In the genomic region with DNA sequence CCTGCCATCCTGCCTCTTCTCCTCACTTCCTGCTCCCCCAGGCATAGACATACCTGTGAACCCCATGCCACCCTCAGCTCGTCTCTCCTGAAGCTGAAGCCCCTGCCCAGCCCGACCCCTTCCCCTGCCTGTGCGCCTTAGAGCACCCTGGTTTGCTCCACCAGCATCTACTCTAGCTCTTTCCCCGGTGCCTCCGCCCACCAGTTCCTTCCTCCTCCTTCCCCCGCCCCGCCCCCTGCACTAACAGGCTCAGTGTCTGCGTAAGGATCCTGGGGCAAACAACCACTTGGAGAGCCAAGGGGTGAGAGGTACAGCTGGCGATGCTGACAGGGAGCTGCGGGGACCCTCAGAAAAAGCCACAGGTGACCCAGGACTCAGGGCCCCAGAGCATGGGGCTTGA, we compare ENCODE assay signal across 8 cellular contexts. TPM values are rescaled to one million over a fixed set of nuclear protein-coding genes. Genes with fewer than 3 reads are reported as not detected.
DNase-seq lines count a peak whose midpoint lies in the region; ATAC-seq and TF ChIP-seq lines count a peak whose summit lies in the region.

No MANE protein-coding gene starts in this region.

- peaks cover 21% of the 10 kb centered on the region for H3K27me3 Mint-ChIP-seq in glutamatergic neuron (ENCODE audit: unreplicated experiment)

- no peaks in the 10 kb centered on the region for H3K36me3 ChIP-seq in prostate gland

- H3K9me3 ChIP-seq in prostate gland, result no peaks in the 10 kb centered on the region

- TF ChIP-seq POLR2A in prostate gland (IDR thresholded peaks at IDR 0.05), result no peak

- H3K4me3 Mint-ChIP-seq in glutamatergic neuron (ENCODE audit: unreplicated experiment), result peak overlapping the region; percentile 90

- no peak for ATAC-seq in HG03442 (IDR thresholded peaks at IDR 0.05; ENCODE audit: unreplicated experiment)
- no peak for ATAC-seq in GM18498 (IDR thresholded peaks at IDR 0.05; ENCODE audit: unreplicated experiment)

- H3K27ac Mint-ChIP-seq in glutamatergic neuron (ENCODE audit: unreplicated experiment), result peak overlapping the region; percentile 96

- H3K4me3 ChIP-seq in prostate gland, result no peak overlapping the region

- H3K27me3 ChIP-seq in prostate gland (replicated peaks; ENCODE audit: insufficient read depth), result no peaks in the 10 kb centered on the region

- TF ChIP-seq CTCF in glutamatergic neuron (IDR thresholded peaks at IDR 0.05; ENCODE audit: partially characterized antibody, unreplicated experiment) (no peak), prostate gland (IDR thresholded peaks at IDR 0.05) (no peak)

- WGBS in prostate gland, result 49% methylated on average over 10 of the region's 10 CpGs

- no peak overlapping the region for H3K27ac ChIP-seq in prostate gland

- intact Hi-C loops in prostate gland (cut with DNase I), result loop anchor here (5.0 kb wide), 1 partner anchor 157 kb away; the partner anchor contains the start of gene TTYH2

- no peaks in the 10 kb centered on the region for H3K36me3 Mint-ChIP-seq in glutamatergic neuron (ENCODE audit: unreplicated experiment)

- no peaks in the 10 kb centered on the region for H3K4me1 ChIP-seq in prostate gland (replicated peaks)

- H3K9me3 Mint-ChIP-seq in glutamatergic neuron (ENCODE audit: unreplicated experiment), result peaks cover 12% of the 10 kb centered on the region

- DNase-seq in NCI-H1436 treated with DMSO at 0.1 percent for 48 hours (lab: John Stamatoyannopoulos, UW), result peak; percentile 34
- peak; percentile 27 to 49 for DNase-seq in activated CD4-positive, alpha-beta T cell treated with anti-CD3 and anti-CD28 coated beads, Interleukin-2, amount 50 U/mL, for 24 hours (ENCODE audit: low read depth in 1 of 2, low spot score in 1 of 2)
- DNase-seq in glutamatergic neuron, result peak; percentile 77
- DNase-seq in stimulated activated CD8-positive, alpha-beta memory T cell treated with anti-CD3 and anti-CD28 coated beads, Interleukin-2, amount 100 ng/mL, for 1 hour (ENCODE audit: low read depth in 2 of 2), result peak; percentile 23 to 49
- no peak for DNase-seq in retina
- no peak for DNase-seq in prostate gland (ENCODE audit: low spot score)

- H3K4me1 Mint-ChIP-seq in glutamatergic neuron (ENCODE audit: low read depth, unreplicated experiment), result peaks cover 29% of the 10 kb centered on the region

RNA-seq across cellular contexts. Expression of gene GPR142, which starts 1.9 kb away (rescaled TPM):
- total RNA-seq in glutamatergic neuron (ENCODE audit: unreplicated experiment) (20.7 TPM), prostate gland (1 to 10 TPM in 1 of 2 donors, not detected in 1; 3.6 TPM)

RNA-seq across cellular contexts. Expression of gene BTBD17, which starts 7.6 kb away (rescaled TPM):
- total RNA-seq in glutamatergic neuron (ENCODE audit: unreplicated experiment), result 310 TPM
- total RNA-seq in prostate gland, result not detected

RNA-seq across cellular contexts. Expression of gene KIF19, which starts 43.2 kb away (rescaled TPM):
- total RNA-seq in glutamatergic neuron (ENCODE audit: unreplicated experiment) (80.8 TPM), prostate gland (under 1 TPM; 0.36 to 0.62 TPM)

Comparison
In these comparisons a context has a peak if more than half of its experiments do, and no peak if none do; other contexts are left out.
1. DNase-seq: peak in NCI-H1436 treated with DMSO at 0.1 percent for 48 hours (single experiment), activated CD4-positive, alpha-beta T cell treated with anti-CD3 and anti-CD28 coated beads, Interleukin-2, amount 50 U/mL, for 24 hours (2 of 2), glutamatergic neuron (single experiment) and stimulated activated CD8-positive, alpha-beta memory T cell treated with anti-CD3 and anti-CD28 coated beads, Interleukin-2, amount 100 ng/mL, for 1 hour (2 of 2); none in retina (single experiment) and prostate gland (single experiment).
2. RNA of gene BTBD17, which starts 7.6 kb away (total RNA-seq): 310 TPM in glutamatergic neuron (single experiment); not detected in prostate gland; every median in the first group is over 100 times any median in the second.
3. RNA of gene KIF19, which starts 43.2 kb away (total RNA-seq): 80.8 TPM in glutamatergic neuron (single experiment); 0.36 to 0.62 TPM in prostate gland; every median in the first group is over 10 times any median in the second.